ENCODE assay signal across 22 cellular contexts in genomic region chr15:25169318-25169717, GRCh38.
DNase-seq lines count a peak whose midpoint lies in the region; ATAC-seq and TF ChIP-seq lines count a peak whose summit lies in the region.
"Had no signal": no experiment of that assay in that cellular context is flagged by ENCODE, and none has a peak within 500 bp of the region (broad histone marks: within the 10 kb centered on the region; RNA-seq: fewer than 3 reads in every experiment).

No MANE protein-coding gene starts in this region.

- H3K27me3 ChIP-seq in Peyer's patch: no peaks in the 10 kb centered on the region
- H3K27me3 ChIP-seq: esophagus squamous epithelium had no signal

- peak; percentile 1 for DNase-seq in activated T-cell treated with anti-CD3 and anti-CD28 coated beads, Interleukin-2, amount 50 U/mL, for 4 hours
- DNase-seq in activated T-cell treated with anti-CD3 and anti-CD28 coated beads for 4 hours: no peak
- DNase-seq in Peyer's patch: peak; percentile 5 to 40 (median 15)
- peak; percentile 27 for DNase-seq in islet precursor cell
- DNase-seq in sciatic nerve (ENCODE audit: low spot score): peak; percentile 49
- DNase-seq: activated CD4-positive, alpha-beta T cell treated with anti-CD3 and anti-CD28 coated beads for 36 hours; DMS79; effector memory CD4-positive, alpha-beta T cell; esophagus squamous epithelium; NCI-H526 treated with DMSO at 0.1 percent for 48 hours; nephron progenitor cell; substantia nigra had no signal

- no peak overlapping the region for H3K4me3 Mint-ChIP-seq in activated T-cell treated with anti-CD3 and anti-CD28 coated beads, Interleukin-2, amount 50 U/mL, for 4 hours
- H3K4me3 Mint-ChIP-seq: activated CD4-positive, alpha-beta T cell treated with anti-CD3 and anti-CD28 coated beads for 36 hours; activated T-helper 17 cell treated with anti-CD3 and anti-CD28 coated beads, Interleukin-2, amount 50 U/mL, for 72 hours; B cell; GM23338; nephron progenitor cell had no signal

- H3K27me3 Mint-ChIP-seq in activated T-cell treated with anti-CD3 and anti-CD28 coated beads, Interleukin-2, amount 50 U/mL, for 4 hours (ENCODE audit: low read depth): no peaks in the 10 kb centered on the region
- H3K27me3 Mint-ChIP-seq: activated CD4-positive, alpha-beta T cell treated with anti-CD3 and anti-CD28 coated beads for 36 hours; activated T-helper 17 cell treated with anti-CD3 and anti-CD28 coated beads, Interleukin-2, amount 50 U/mL, for 72 hours; B cell had no signal

- no peaks in the 10 kb centered on the region for H3K4me1 Mint-ChIP-seq in activated T-cell treated with anti-CD3 and anti-CD28 coated beads, Interleukin-2, amount 50 U/mL, for 4 hours (ENCODE audit: low read depth)
- H3K4me1 Mint-ChIP-seq: activated CD4-positive, alpha-beta T cell treated with anti-CD3 and anti-CD28 coated beads for 36 hours; activated T-helper 17 cell treated with anti-CD3 and anti-CD28 coated beads, Interleukin-2, amount 50 U/mL, for 72 hours; B cell; GM23338; nephron progenitor cell had no signal

- H3K27ac ChIP-seq in Peyer's patch: no peak overlapping the region
- H3K27ac ChIP-seq: A549, esophagus squamous epithelium, parathyroid adenoma had no signal

- no peaks in the 10 kb centered on the region for H3K4me1 ChIP-seq in Peyer's patch
- H3K4me1 ChIP-seq: A549, esophagus squamous epithelium, parathyroid adenoma had no signal

- intact Hi-C loops in sciatic nerve (cut with DNase I): no loop called here

- H3K36me3 ChIP-seq in Peyer's patch: no peaks in the 10 kb centered on the region
- H3K36me3 ChIP-seq: esophagus squamous epithelium had no signal

- TF ChIP-seq CTCF in Peyer's patch (IDR thresholded peaks at IDR 0.05): no peak

- ATAC-seq in activated T-cell treated with anti-CD3 and anti-CD28 coated beads, Interleukin-2, amount 50 U/mL, for 4 hours: no peak
- no peak for ATAC-seq in sciatic nerve
- ATAC-seq in GM21825 (IDR thresholded peaks at IDR 0.05; ENCODE audit: unreplicated experiment): no peak
- ATAC-seq in HG02938 (IDR thresholded peaks at IDR 0.05; ENCODE audit: unreplicated experiment): no peak
- no peak for ATAC-seq in GM21737 (IDR thresholded peaks at IDR 0.05; ENCODE audit: unreplicated experiment)
- ATAC-seq: A549; activated CD4-positive, alpha-beta T cell treated with anti-CD3 and anti-CD28 coated beads for 36 hours; activated T-helper 17 cell treated with anti-CD3 and anti-CD28 coated beads, Interleukin-2, amount 50 U/mL, for 72 hours; GM23338 had no signal

- H3K36me3 Mint-ChIP-seq in activated T-cell treated with anti-CD3 and anti-CD28 coated beads, Interleukin-2, amount 50 U/mL, for 4 hours (ENCODE audit: insufficient read depth): no peaks in the 10 kb centered on the region

- TF ChIP-seq POLR2A in Peyer's patch (IDR thresholded peaks at IDR 0.05): no peak

- no peak overlapping the region for H3K4me3 ChIP-seq in Peyer's patch
- H3K4me3 ChIP-seq: A549, esophagus squamous epithelium, GM23338, lung, smooth muscle cell had no signal

- H3K9me3 ChIP-seq in Peyer's patch: peaks cover 0 to 31% (median 14%) of the 10 kb centered on the region in 4 donors
- H3K9me3 ChIP-seq: A549 had no signal

- H3K9me3 Mint-ChIP-seq in activated T-cell treated with anti-CD3 and anti-CD28 coated beads, Interleukin-2, amount 50 U/mL, for 4 hours: peaks cover 10% of the 10 kb centered on the region
